Comparison of ENCODE assay signal across 24 cellular contexts in genomic region chr7:98681951-98682350, GRCh38.
DNase-seq lines count a peak whose midpoint lies in the region; ATAC-seq and TF ChIP-seq lines count a peak whose summit lies in the region.
"Had no signal": no experiment of that assay in that cellular context is flagged by ENCODE, and none has a peak within 500 bp of the region (broad histone marks: within the 10 kb centered on the region; RNA-seq: fewer than 3 reads in every experiment).

No MANE protein-coding gene starts in this region.

- no peak for TF ChIP-seq CTCF in Loucy (conservative IDR thresholded peaks at IDR 0.05; ENCODE audit: low read length)
- no peak for TF ChIP-seq CTCF in thyroid gland (IDR thresholded peaks at IDR 0.05)
- no peak for TF ChIP-seq CTCF in right lobe of liver (IDR thresholded peaks at IDR 0.05)

- H3K27ac Mint-ChIP-seq in activated CD8-positive, alpha-beta T cell treated with anti-CD3 and anti-CD28 coated beads, Interleukin-2, amount 10 ng/mL, durations not matched to agents 7 days and 5 days = no peak overlapping the region
- H3K27ac Mint-ChIP-seq: activated CD8-positive, alpha-beta T cell treated with anti-CD3 and anti-CD28 coated beads for 36 hours; activated naive CD4-positive, alpha-beta T cell treated with anti-CD3 and anti-CD28 coated beads, Interleukin-2, amount 50 U/mL, for 24 hours; nephron progenitor cell; T-helper 2 cell treated with Interferon-gamma antibody and Interleukin-4, amounts not matched to agents 5 μg/mL and 100 μg/mL, for 36 hours had no signal

- no peaks in the 10 kb centered on the region for H3K27me3 ChIP-seq in Loucy (ENCODE audit: insufficient read depth, low read length, poor library complexity, severe bottlenecking)
- H3K27me3 ChIP-seq in thyroid gland = no peaks in the 10 kb centered on the region
- no peaks in the 10 kb centered on the region for H3K27me3 ChIP-seq in right lobe of liver
- H3K27me3 ChIP-seq: tibial nerve had no signal

- no peak overlapping the region; the same call in 1 of the 2 replicates for H2AFZ ChIP-seq in Loucy (ENCODE audit: low read length)

- H3K36me3 ChIP-seq in Loucy (ENCODE audit: insufficient read depth, low read length) = no peaks in the 10 kb centered on the region
- no peaks in the 10 kb centered on the region for H3K36me3 ChIP-seq in thyroid gland
- H3K36me3 ChIP-seq in right lobe of liver = no peaks in the 10 kb centered on the region
- H3K36me3 ChIP-seq: tibial nerve had no signal

- H3K9ac ChIP-seq in Loucy (ENCODE audit: low read depth, low read length, poor library complexity, severe bottlenecking) = peak overlapping the region; percentile 69

- H3F3A ChIP-seq in Loucy (ENCODE audit: low read depth) = peaks cover 5% of the 10 kb centered on the region; the same call in 1 of the 2 replicates

- no peaks in the 10 kb centered on the region for H4K20me1 ChIP-seq in Loucy (ENCODE audit: insufficient read depth, low read length, poor library complexity, severe bottlenecking)

- DNase-seq in DMS 273 (lab: John Stamatoyannopoulos, UW; ENCODE audit: unreplicated experiment) (peak; percentile 43), DMS 273 treated with DMSO at 0.1 percent for 48 hours (lab: John Stamatoyannopoulos, UW) (no peak), NCI-H748 treated with DMSO at 0.1 percent for 48 hours (lab: John Stamatoyannopoulos, UW) (peak; percentile 86), left kidney (ENCODE audit: low read depth, low spot score) (peak; percentile 52), thyroid gland (no peak), right lobe of liver (no peak)
- no peak for DNase-seq in activated CD8-positive, alpha-beta T cell treated with anti-CD3 and anti-CD28 coated beads, Interleukin-2, amount 10 ng/mL, durations not matched to agents 7 days and 5 days
- DNase-seq: activated CD4-positive, CD25-positive, alpha-beta regulatory T cell; activated CD8-positive, alpha-beta T cell treated with anti-CD3 and anti-CD28 coated beads for 36 hours; activated T-cell treated with anti-CD3 and anti-CD28 coated beads, Interleukin-2, amount 50 U/mL, for 48 hours; C1 segment of cervical spinal cord; cerebellar nuclear complex; effector CD4-positive, alpha-beta T cell; HCEC 1CT; NCI-H345; nephron progenitor cell; stimulated activated CD4-positive, alpha-beta T cell treated with anti-CD3 and anti-CD28 coated beads, Interleukin-1b, Interleukin-23, amount 100 ng/mL, for 48 hours; stimulated activated naive CD4-positive, alpha-beta T cell treated with Interleukin-2 at 50 U/mL for 16 hours had no signal

- no peaks in the 10 kb centered on the region for H3K4me1 Mint-ChIP-seq in activated CD8-positive, alpha-beta T cell treated with anti-CD3 and anti-CD28 coated beads, Interleukin-2, amount 10 ng/mL, durations not matched to agents 7 days and 5 days (ENCODE audit: low read depth)
- H3K4me1 Mint-ChIP-seq: activated naive CD4-positive, alpha-beta T cell treated with anti-CD3 and anti-CD28 coated beads, Interleukin-2, amount 50 U/mL, for 24 hours had no signal

- no peaks in the 10 kb centered on the region for H3K9me3 Mint-ChIP-seq in activated CD8-positive, alpha-beta T cell treated with anti-CD3 and anti-CD28 coated beads, Interleukin-2, amount 10 ng/mL, durations not matched to agents 7 days and 5 days (ENCODE audit: insufficient read depth)

- no peak overlapping the region for H3K4me3 Mint-ChIP-seq in activated CD8-positive, alpha-beta T cell treated with anti-CD3 and anti-CD28 coated beads, Interleukin-2, amount 10 ng/mL, durations not matched to agents 7 days and 5 days
- H3K4me3 Mint-ChIP-seq: activated CD8-positive, alpha-beta T cell treated with anti-CD3 and anti-CD28 coated beads for 36 hours; activated naive CD4-positive, alpha-beta T cell treated with anti-CD3 and anti-CD28 coated beads, Interleukin-2, amount 50 U/mL, for 24 hours; nephron progenitor cell; T-helper 2 cell treated with Interferon-gamma antibody and Interleukin-4, amounts not matched to agents 5 μg/mL and 100 μg/mL, for 36 hours had no signal

- H3K9me3 ChIP-seq in Loucy (ENCODE audit: insufficient read depth, low read depth, low read length) = no peaks in the 10 kb centered on the region
- H3K9me3 ChIP-seq in thyroid gland = no peaks in the 10 kb centered on the region
- no peaks in the 10 kb centered on the region for H3K9me3 ChIP-seq in right lobe of liver

- POLR2A ChIA-PET in activated CD8-positive, alpha-beta T cell treated with anti-CD3 and anti-CD28 coated beads, Interleukin-2, amount 10 ng/mL, durations not matched to agents 7 days and 5 days (lab: Charles Lee) = no interaction called here

- ATAC-seq in right lobe of liver = no peak
- no peak for ATAC-seq in activated CD8-positive, alpha-beta T cell treated with anti-CD3 and anti-CD28 coated beads, Interleukin-2, amount 10 ng/mL, durations not matched to agents 7 days and 5 days
- ATAC-seq: activated CD8-positive, alpha-beta T cell treated with anti-CD3 and anti-CD28 coated beads for 36 hours had no signal

- intact Hi-C loops in thyroid gland (cut with DNase I) (no loop called here), right lobe of liver (cut with DNase I) (no loop called here)

- H3K4me1 ChIP-seq in Loucy (ENCODE audit: insufficient read depth, low read length, poor library complexity, severe bottlenecking) (peaks cover 33% of the 10 kb centered on the region), thyroid gland (no peaks in the 10 kb centered on the region), right lobe of liver (no peaks in the 10 kb centered on the region)
- H3K4me1 ChIP-seq: tibial nerve had no signal

- H3K27ac ChIP-seq in thyroid gland (no peak overlapping the region), right lobe of liver (no peak overlapping the region)
- H3K27ac ChIP-seq: 22Rv1, HL-60, tibial nerve had no signal

- H3K9me2 ChIP-seq in Loucy (replicated peaks; ENCODE audit: low read depth, low read length) = no peaks in the 10 kb centered on the region

- H3K4me3 ChIP-seq in Loucy (ENCODE audit: low read length, poor library complexity, severe bottlenecking) (peak overlapping the region; percentile 67), thyroid gland (replicated peaks in 1 of 3) (no peak overlapping the region), right lobe of liver (no peak overlapping the region)
- H3K4me3 ChIP-seq: tibial nerve had no signal

- no peaks in the 10 kb centered on the region for H3K79me2 ChIP-seq in Loucy (ENCODE audit: insufficient read depth, low read length)

- CTCF ChIA-PET in activated CD8-positive, alpha-beta T cell treated with anti-CD3 and anti-CD28 coated beads, Interleukin-2, amount 10 ng/mL, durations not matched to agents 7 days and 5 days (lab: Charles Lee) = no interaction called here

- peak overlapping the region; percentile 77 for H3K4me2 ChIP-seq in Loucy (ENCODE audit: low read depth, low read length, poor library complexity, severe bottlenecking)

- H3K36me3 Mint-ChIP-seq in activated CD8-positive, alpha-beta T cell treated with anti-CD3 and anti-CD28 coated beads, Interleukin-2, amount 10 ng/mL, durations not matched to agents 7 days and 5 days (ENCODE audit: low read depth) = no peaks in the 10 kb centered on the region
- H3K36me3 Mint-ChIP-seq: activated naive CD4-positive, alpha-beta T cell treated with anti-CD3 and anti-CD28 coated beads, Interleukin-2, amount 50 U/mL, for 24 hours had no signal

- whole genome bisulfite sequencing in thyroid gland, 2 donors = 64 to 76% methylated on average over 15 of the region's 15 CpGs
- WGBS in right lobe of liver (ENCODE audit: insufficient coverage, low coverage, low lambda C conversion rate, missing lambda C conversion rate) = 36% methylated on average over 12 of the region's 15 CpGs

- TF ChIP-seq POLR2A in thyroid gland (IDR thresholded peaks at IDR 0.05) = no peak
- TF ChIP-seq POLR2A in right lobe of liver (IDR thresholded peaks at IDR 0.05) = no peak

- no peaks in the 10 kb centered on the region for H3K27me3 Mint-ChIP-seq in activated CD8-positive, alpha-beta T cell treated with anti-CD3 and anti-CD28 coated beads, Interleukin-2, amount 10 ng/mL, durations not matched to agents 7 days and 5 days (ENCODE audit: low read depth)

Comparison
In these comparisons a context has a peak if more than half of its experiments do, and no peak if none do; other contexts are left out.
1. DNase-seq: peak in DMS 273 (single experiment), NCI-H748 treated with DMSO at 0.1 percent for 48 hours (single experiment) and left kidney (single experiment); none in DMS 273 treated with DMSO at 0.1 percent for 48 hours (single experiment), thyroid gland (0 of 2), right lobe of liver (0 of 3) and activated CD8-positive, alpha-beta T cell treated with anti-CD3 and anti-CD28 coated beads, Interleukin-2, amount 10 ng/mL, durations not matched to agents 7 days and 5 days (single experiment).